Comparison of ENCODE assay signal across 11 cellular contexts in genomic region chr9:4970970-4971641, GRCh38. TPM values are rescaled to one million over a fixed set of nuclear protein-coding genes. Genes with fewer than 3 reads are reported as not detected.
A peak's percentile ranks its signal among the peaks of the same experiment; 100 is the strongest.
DNase-seq lines count a peak whose midpoint lies in the region; ATAC-seq and TF ChIP-seq lines count a peak whose summit lies in the region.
"Had no signal": no experiment of that assay in that cellular context is flagged by ENCODE, and none has a peak within 500 bp of the region (broad histone marks: within the 10 kb centered on the region; RNA-seq: fewer than 3 reads in every experiment).

No MANE protein-coding gene starts in this region.

- no peak for TF ChIP-seq CTCF in sigmoid colon (IDR thresholded peaks at IDR 0.05)

- H3K4me1 ChIP-seq in sigmoid colon: no peaks in the 10 kb centered on the region
- H3K4me1 ChIP-seq: A549 had no signal

- H3K4me3 ChIP-seq in sigmoid colon: no peak overlapping the region
- H3K4me3 ChIP-seq: A549, SK-N-MC, upper lobe of left lung had no signal

- TF ChIP-seq EP300 in sigmoid colon (IDR thresholded peaks at IDR 0.05): no peak

- intact Hi-C loops in sigmoid colon (cut with DNase I): no loop called here
- intact Hi-C loops in Right ventricle myocardium inferior (cut with DNase I): no loop called here

- DNase-seq in SIG-M5 treated with dmso at 0.1 percent for 504 hours (lab: John Stamatoyannopoulos, UW; ENCODE audit: unreplicated experiment) (peak; percentile 57), SIG-M5 (lab: John Stamatoyannopoulos, UW) (no peak), sigmoid colon (no peak), Right ventricle myocardium inferior (ENCODE audit: missing footprints) (no peak), T1000 (lab: John Stamatoyannopoulos, UW) (no peak)
- DNase-seq in activated CD4-positive, alpha-beta T cell treated with anti-CD3 and anti-CD28 coated beads, Interleukin-2, amount 50 U/mL, for 48 hours: peak; percentile 67 to 76
- DNase-seq in stimulated activated CD4-positive, alpha-beta T cell treated with anti-CD3 and anti-CD28 coated beads, Interleukin-1b, Interleukin-23, amount 100 ng/mL, for 48 hours: peak; percentile 84
- DNase-seq: upper lobe of left lung had no signal

- TF ChIP-seq POLR2A in sigmoid colon (IDR thresholded peaks at IDR 0.05): no peak

- WGBS in sigmoid colon, 2 donors: 65 to 84% methylated on average over 8 of the region's 8 CpGs

- H3K27me3 ChIP-seq in sigmoid colon: no peaks in the 10 kb centered on the region
- H3K27me3 ChIP-seq: upper lobe of left lung had no signal

- peak; percentile 52 for ATAC-seq in HG03097 (IDR thresholded peaks at IDR 0.05; ENCODE audit: low FRiP score, unreplicated experiment)
- ATAC-seq in Right ventricle myocardium inferior: no peak
- ATAC-seq: A549 had no signal

- no peaks in the 10 kb centered on the region for H3K9me3 ChIP-seq in sigmoid colon
- H3K9me3 ChIP-seq: A549, upper lobe of left lung had no signal

- H3K36me3 ChIP-seq in sigmoid colon: no peaks in the 10 kb centered on the region
- H3K36me3 ChIP-seq: upper lobe of left lung had no signal

- H3K27ac ChIP-seq in sigmoid colon: no peak overlapping the region
- H3K27ac ChIP-seq: A549, SK-N-MC, upper lobe of left lung had no signal

RNA-seq across cellular contexts. Expression of gene JAK2, which starts 14.0 kb away (rescaled TPM):
- total RNA-seq in sigmoid colon (10 to 100 TPM; 28.5 to 36.8 (median 31.0) TPM), Right ventricle myocardium inferior (17.6 TPM)
- polyA plus RNA-seq in sigmoid colon: 1 to 10 TPM; 5.3 to 7.7 (median 6.0) TPM

Comparison
In these comparisons a context has a peak if more than half of its experiments do, and no peak if none do; other contexts are left out.
1. DNase-seq: peak in SIG-M5 treated with dmso at 0.1 percent for 504 hours (single experiment), activated CD4-positive, alpha-beta T cell treated with anti-CD3 and anti-CD28 coated beads, Interleukin-2, amount 50 U/mL, for 48 hours (2 of 2) and stimulated activated CD4-positive, alpha-beta T cell treated with anti-CD3 and anti-CD28 coated beads, Interleukin-1b, Interleukin-23, amount 100 ng/mL, for 48 hours (single experiment); none in SIG-M5 (single experiment), sigmoid colon (single experiment), Right ventricle myocardium inferior (single experiment) and T1000 (single experiment).